Comparison of ENCODE assay signal across 17 cellular contexts in the genomic region with DNA sequence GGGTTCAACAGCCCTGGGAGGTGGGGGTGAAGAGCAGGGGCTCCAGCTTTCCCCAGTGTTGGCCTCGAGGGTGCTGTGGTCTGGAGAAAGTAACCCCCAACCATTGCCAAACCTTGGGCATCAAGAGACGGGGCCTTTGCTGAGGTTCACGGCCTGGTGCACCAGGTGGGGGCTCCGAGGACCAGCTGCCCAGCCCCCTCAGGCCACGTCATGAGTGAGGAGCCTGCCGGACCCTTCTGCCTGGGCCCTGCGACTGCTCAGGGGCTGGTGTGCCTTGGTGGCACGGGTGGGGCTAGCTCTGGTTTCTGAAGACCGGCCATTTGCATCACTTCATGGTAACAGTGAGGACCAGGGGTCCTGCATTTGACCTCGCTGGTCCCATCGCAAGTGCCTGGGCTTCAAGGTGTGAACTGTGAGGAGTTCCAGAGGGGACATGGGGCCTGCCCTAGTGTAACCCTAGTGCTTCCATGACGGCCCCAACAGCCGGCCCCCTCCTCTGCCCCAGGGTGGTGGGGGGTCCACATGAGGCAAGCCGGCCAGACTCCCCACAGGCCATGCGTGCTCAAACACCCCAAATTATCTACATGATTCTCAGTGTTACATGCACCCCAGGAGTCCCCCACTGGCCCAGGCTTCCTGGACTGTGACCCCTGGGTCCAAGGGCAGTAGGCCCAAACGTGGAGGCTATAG.
"Had no signal": no experiment of that assay in that cellular context is flagged by ENCODE, and none has a peak within 500 bp of the region (broad histone marks: within the 10 kb centered on the region; RNA-seq: fewer than 3 reads in every experiment).

No MANE protein-coding gene starts in this region.

- H3K4me1 Mint-ChIP-seq: activated naive CD8-positive, alpha-beta T cell treated with anti-CD3 and anti-CD28 coated beads for 36 hours had no signal

- H3K4me3 ChIP-seq: cardiac muscle cell, esophagus squamous epithelium, hepatocyte, tibial nerve, vagina had no signal

- H3K36me3 Mint-ChIP-seq: activated naive CD8-positive, alpha-beta T cell treated with anti-CD3 and anti-CD28 coated beads for 36 hours; naive thymus-derived CD4-positive, alpha-beta T cell had no signal

- H3K36me3 ChIP-seq: cardiac muscle cell, esophagus squamous epithelium, vagina had no signal

- H3K27ac ChIP-seq: cardiac muscle cell, esophagus squamous epithelium, hepatocyte, tibial nerve, vagina had no signal

- H2AFZ ChIP-seq: hepatocyte had no signal

- H3K27me3 ChIP-seq: cardiac muscle cell, esophagus squamous epithelium, hepatocyte, tibial nerve, vagina had no signal

- H3K4me2 ChIP-seq: hepatocyte had no signal

- H3K27me3 Mint-ChIP-seq: activated naive CD8-positive, alpha-beta T cell treated with anti-CD3 and anti-CD28 coated beads for 36 hours; effector memory CD8-positive, alpha-beta T cell; naive thymus-derived CD4-positive, alpha-beta T cell had no signal

- DNase-seq: activated CD4-positive, alpha-beta T cell treated with anti-CD3 and anti-CD28 coated beads for 1 hour; activated CD4-positive, alpha-beta T cell treated with anti-CD3 and anti-CD28 coated beads, Interleukin-2, amount 50 U/mL, for 4 hours; activated naive CD8-positive, alpha-beta T cell treated with anti-CD3 and anti-CD28 coated beads for 36 hours; activated T-cell treated with anti-CD3 and anti-CD28 coated beads for 4 hours; amniotic stem cell; effector memory CD8-positive, alpha-beta T cell; esophagus squamous epithelium; mesenchymal stem cell; stimulated activated naive CD8-positive, alpha-beta T cell treated with anti-CD3 and anti-CD28 coated beads, Interleukin-15, Interleukin-2, amounts not matched to agents 100 U/mL and 50 U/mL, for 24 hours; substantia nigra had no signal

- H3K27ac Mint-ChIP-seq: activated naive CD8-positive, alpha-beta T cell treated with anti-CD3 and anti-CD28 coated beads for 36 hours; effector memory CD8-positive, alpha-beta T cell; naive thymus-derived CD4-positive, alpha-beta T cell; T-helper 1 cell treated with Interleukin-12 subunit alpha and Interleukin-12 subunit beta and Interleukin-4 antibody, amounts not matched to agents 30 μg/mL and 1 μg/mL, for 36 hours had no signal

- ATAC-seq: effector memory CD8-positive, alpha-beta T cell; left lobe of liver; naive thymus-derived CD4-positive, alpha-beta T cell; stimulated activated naive CD8-positive, alpha-beta T cell treated with anti-CD3 and anti-CD28 coated beads, Interleukin-15, Interleukin-2, amounts not matched to agents 100 U/mL and 50 U/mL, for 24 hours had no signal

- H3K79me2 ChIP-seq: hepatocyte had no signal

- H3K9me3 Mint-ChIP-seq: activated naive CD8-positive, alpha-beta T cell treated with anti-CD3 and anti-CD28 coated beads for 36 hours; effector memory CD8-positive, alpha-beta T cell; naive thymus-derived CD4-positive, alpha-beta T cell; T-helper 1 cell treated with Interleukin-12 subunit alpha and Interleukin-12 subunit beta and Interleukin-4 antibody, amounts not matched to agents 30 μg/mL and 1 μg/mL, for 36 hours had no signal

- H3K9me3 ChIP-seq: esophagus squamous epithelium, tibial nerve, vagina had no signal

- H3K4me3 Mint-ChIP-seq: activated naive CD8-positive, alpha-beta T cell treated with anti-CD3 and anti-CD28 coated beads for 36 hours; effector memory CD8-positive, alpha-beta T cell; naive thymus-derived CD4-positive, alpha-beta T cell; T-helper 1 cell treated with Interleukin-12 subunit alpha and Interleukin-12 subunit beta and Interleukin-4 antibody, amounts not matched to agents 30 μg/mL and 1 μg/mL, for 36 hours had no signal
